28 cellular contexts compared by ENCODE assay signal in genomic region chr7:88062238-88062637, GRCh38.
"Had no signal": no experiment of that assay in that cellular context is flagged by ENCODE, and none has a peak within 500 bp of the region (broad histone marks: within the 10 kb centered on the region; RNA-seq: fewer than 3 reads in every experiment).

No MANE protein-coding gene starts in this region.

- H3K4me1 Mint-ChIP-seq: natural killer cell; nephron; neural progenitor cell; stimulated activated effector memory CD8-positive, alpha-beta T cell treated with anti-CD3 and anti-CD28 coated beads, Interleukin-12 subunit alpha, Interleukin-12 subunit beta, amount 100 ng/mL, for 72 hours; stimulated activated naive B cell treated with anti-CD40 and anti-IgM and Interleukin-4, amounts not matched to agents 10 μg/mL and 1 μg/mL and 100 μg/mL, for 72 hours had no signal

- DNase-seq: natural killer cell; occipital lobe; ovary; posterior cingulate gyrus; psoas muscle; right cardiac atrium; right lobe of liver; sigmoid colon; small intestine; stimulated activated CD4-positive, alpha-beta T cell treated with anti-CD3 and anti-CD28 coated beads, Interleukin-15, amount 100 ng/mL, for 24 hours; stimulated activated CD4-positive, alpha-beta T cell treated with anti-CD3 and anti-CD28 coated beads, Interleukin-2, amount 100 ng/mL, for 24 hours; stimulated activated CD4-positive, alpha-beta T cell treated with anti-CD3 and anti-CD28 coated beads, Interleukin-2, amount 100 ng/mL, for 48 hours; stimulated activated CD4-positive, alpha-beta T cell treated with anti-CD3 and anti-CD28 coated beads, Interleukin-4, amount 100 ng/mL, for 24 hours; stimulated activated naive B cell treated with anti-CD40 and anti-IgM and Interleukin-4, amounts not matched to agents 10 μg/mL and 1 μg/mL and 100 μg/mL, for 72 hours; stimulated activated naive CD4-positive, alpha-beta T cell treated with Interleukin-2 at 50 U/mL for 16 hours; stomach; thyroid gland; trophoblast cell; upper lobe of left lung had no signal

- H3K36me3 ChIP-seq: neural progenitor cell, ovary, right lobe of liver, sigmoid colon, stomach, thoracic aorta, thyroid gland, tibial nerve, upper lobe of left lung, vagina had no signal

- H3K9me3 Mint-ChIP-seq: natural killer cell; neural progenitor cell; stimulated activated effector memory CD8-positive, alpha-beta T cell treated with anti-CD3 and anti-CD28 coated beads, Interleukin-12 subunit alpha, Interleukin-12 subunit beta, amount 100 ng/mL, for 72 hours; stimulated activated naive B cell treated with anti-CD40 and anti-IgM and Interleukin-4, amounts not matched to agents 10 μg/mL and 1 μg/mL and 100 μg/mL, for 72 hours; stimulated activated naive CD8-positive, alpha-beta T cell treated with anti-CD3 and anti-CD28 coated beads, Interleukin-15, Interleukin-2, amounts not matched to agents 100 ng/mL and 50 ng/mL, for 24 hours had no signal

- H3K79me2 ChIP-seq: parathyroid adenoma had no signal

- H3K36me3 Mint-ChIP-seq: natural killer cell; neural progenitor cell; stimulated activated effector memory CD8-positive, alpha-beta T cell treated with anti-CD3 and anti-CD28 coated beads, Interleukin-12 subunit alpha, Interleukin-12 subunit beta, amount 100 ng/mL, for 72 hours; stimulated activated naive B cell treated with anti-CD40 and anti-IgM and Interleukin-4, amounts not matched to agents 10 μg/mL and 1 μg/mL and 100 μg/mL, for 72 hours had no signal

- H3K27me3 Mint-ChIP-seq: progenitor cell of endocrine pancreas; stimulated activated naive B cell treated with anti-CD40 and anti-IgM and Interleukin-4, amounts not matched to agents 10 μg/mL and 1 μg/mL and 100 μg/mL, for 72 hours; stimulated activated naive CD8-positive, alpha-beta T cell treated with anti-CD3 and anti-CD28 coated beads, Interleukin-15, Interleukin-2, amounts not matched to agents 100 ng/mL and 50 ng/mL, for 24 hours had no signal

- H3K4me3 ChIP-seq: neural progenitor cell, ovary, psoas muscle, right lobe of liver, sigmoid colon, stomach, thoracic aorta, thyroid gland, tibial nerve, upper lobe of left lung, vagina had no signal

- H3K4me2 ChIP-seq: neural progenitor cell had no signal

- H3K9me3 ChIP-seq: ovary, psoas muscle, right lobe of liver, sigmoid colon, stomach, thoracic aorta, thyroid gland, tibial nerve, upper lobe of left lung, vagina had no signal

- H3K4me1 ChIP-seq: neural progenitor cell, parathyroid adenoma, psoas muscle, right lobe of liver, sigmoid colon, stomach, thyroid gland, tibial nerve, upper lobe of left lung, vagina had no signal

- H3K9ac ChIP-seq: neural progenitor cell, parathyroid adenoma had no signal

- ATAC-seq: natural killer cell; psoas muscle; right cardiac atrium; right lobe of liver; stimulated activated effector memory CD8-positive, alpha-beta T cell treated with anti-CD3 and anti-CD28 coated beads, Interleukin-12 subunit alpha, Interleukin-12 subunit beta, amount 100 ng/mL, for 72 hours; stimulated activated naive B cell treated with anti-CD40 and anti-IgM and Interleukin-4, amounts not matched to agents 10 μg/mL and 1 μg/mL and 100 μg/mL, for 72 hours had no signal

- H2AFZ ChIP-seq: neural progenitor cell, parathyroid adenoma had no signal

- H3K4me3 Mint-ChIP-seq: natural killer cell; nephron; neural progenitor cell; stimulated activated effector memory CD8-positive, alpha-beta T cell treated with anti-CD3 and anti-CD28 coated beads, Interleukin-12 subunit alpha, Interleukin-12 subunit beta, amount 100 ng/mL, for 72 hours; stimulated activated naive B cell treated with anti-CD40 and anti-IgM and Interleukin-4, amounts not matched to agents 10 μg/mL and 1 μg/mL and 100 μg/mL, for 72 hours; stimulated activated naive CD8-positive, alpha-beta T cell treated with anti-CD3 and anti-CD28 coated beads, Interleukin-15, Interleukin-2, amounts not matched to agents 100 ng/mL and 50 ng/mL, for 24 hours had no signal

- H3K27ac ChIP-seq: neural progenitor cell, ovary, parathyroid adenoma, psoas muscle, right lobe of liver, sigmoid colon, stomach, thoracic aorta, thyroid gland, tibial nerve, upper lobe of left lung, vagina had no signal

- H3K27ac Mint-ChIP-seq: natural killer cell; nephron; neural progenitor cell; progenitor cell of endocrine pancreas; stimulated activated effector memory CD8-positive, alpha-beta T cell treated with anti-CD3 and anti-CD28 coated beads, Interleukin-12 subunit alpha, Interleukin-12 subunit beta, amount 100 ng/mL, for 72 hours; stimulated activated naive B cell treated with anti-CD40 and anti-IgM and Interleukin-4, amounts not matched to agents 10 μg/mL and 1 μg/mL and 100 μg/mL, for 72 hours; stimulated activated naive CD8-positive, alpha-beta T cell treated with anti-CD3 and anti-CD28 coated beads, Interleukin-15, Interleukin-2, amounts not matched to agents 100 ng/mL and 50 ng/mL, for 24 hours had no signal

- H3K27me3 ChIP-seq: neural progenitor cell, ovary, right lobe of liver, sigmoid colon, stomach, thyroid gland, tibial nerve, upper lobe of left lung, vagina had no signal
